7 cellular contexts compared by ENCODE assay signal in the genomic region with DNA sequence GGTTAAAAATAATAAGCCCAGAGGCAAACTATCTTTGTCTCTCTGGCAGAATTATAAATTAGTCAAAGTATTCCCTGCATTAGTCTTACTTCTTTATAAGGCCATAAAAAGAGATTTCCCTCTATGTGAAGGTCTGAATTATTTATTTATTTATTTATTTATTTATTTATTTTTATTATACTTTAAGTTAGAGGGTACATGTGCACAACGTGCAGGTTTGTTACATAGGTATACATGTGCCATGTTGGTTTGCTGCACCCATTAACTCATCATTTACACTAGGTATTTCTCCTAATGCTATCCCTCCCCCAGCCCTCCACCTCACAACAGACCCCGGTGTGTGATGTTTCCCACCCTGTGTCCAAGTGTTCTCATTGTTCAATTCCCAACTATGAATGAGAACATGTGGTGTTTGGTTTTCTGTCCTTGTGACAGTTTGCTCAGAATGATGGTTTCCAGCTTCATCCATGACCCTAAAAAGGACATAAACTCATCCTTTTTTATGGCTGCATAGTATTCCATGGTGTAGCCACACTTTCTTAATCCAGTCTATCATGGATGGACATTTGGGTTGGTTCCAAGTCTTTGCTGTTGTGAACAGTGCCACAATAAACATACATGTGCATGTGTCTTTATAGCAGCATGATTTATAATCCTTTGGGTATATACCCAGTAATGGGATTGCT. TPM values are rescaled to one million over a fixed set of nuclear protein-coding genes. Genes with fewer than 3 reads are reported as not detected.
DNase-seq lines count a peak whose midpoint lies in the region; ATAC-seq and TF ChIP-seq lines count a peak whose summit lies in the region.
"Not testable (repeated sequence)": the region's sequence is repeated elsewhere in the genome, so short reads cannot be mapped to it uniquely, and the experiment has no call there.

No MANE protein-coding gene starts in this region.

- WGBS in SK-N-SH (ENCODE audit: low lambda C conversion rate): 98% methylated on average over 2 of the region's 2 CpGs
- WGBS in gastroesophageal sphincter (ENCODE audit: low coverage in 1 of 2), 2 donors: 67% methylated on average over 2 of the region's 2 CpGs; no CpG with 5 or more reads in 1 of the 2 donors

- H3K9ac ChIP-seq in SK-N-SH: not testable (repeated sequence)

- TF ChIP-seq RAD21 in SK-N-SH (IDR thresholded peaks at IDR 0.05; ENCODE audit: low read length): not testable (repeated sequence)

- in situ Hi-C loops in brain microvascular endothelial cell (cut with HindIII; ENCODE audit: low pct_ligation_motif_present, low sequenced_read_pairs): not testable (repeated sequence)

- H2AFZ ChIP-seq in ACC112 (ENCODE audit: low read length, unreplicated experiment); SK-N-SH (ENCODE audit: low read depth); osteoblast (ENCODE audit: low read length): not testable (repeated sequence)

- not testable (repeated sequence) for H3K27me3 ChIP-seq in ACC112 (ENCODE audit: insufficient read depth, low read length); SK-N-SH (ENCODE audit: insufficient read depth); brain microvascular endothelial cell (replicated peaks); gastroesophageal sphincter; osteoblast (ENCODE audit: insufficient read depth, low read length); tibial artery

- H3K36me3 ChIP-seq in ACC112 (ENCODE audit: insufficient read depth, low read length); HEK293 (ENCODE audit: control insufficient read depth in 2 of 2, insufficient read depth in 1 of 2, low read length in 2 of 2); gastroesophageal sphincter; osteoblast (ENCODE audit: insufficient read depth, low read length); tibial artery: not testable (repeated sequence)
- peaks cover 0 to 13% of the 10 kb centered on the region in 2 experiments for H3K36me3 ChIP-seq in SK-N-SH (replicated peaks in 1 of 2; ENCODE audit: control insufficient read depth in 1 of 2, insufficient read depth in 2 of 2, low read length in 1 of 2)
- peaks cover 16% of the 10 kb centered on the region for H3K36me3 ChIP-seq in brain microvascular endothelial cell (replicated peaks)

- CTCF ChIA-PET in HEK293 (lab: Yijun Ruan, JAX); SK-N-SH (lab: Yijun Ruan, JAX): not testable (repeated sequence)

- not testable (repeated sequence) for ATAC-seq in gastroesophageal sphincter

- not testable (repeated sequence) for H3K4me3 ChIP-seq in ACC112 (ENCODE audit: low read depth, low read length); HEK293 (ENCODE audit: low read depth, low read length); SK-N-SH (ENCODE audit: low read depth in 2 of 2, low read length in 1 of 2); brain microvascular endothelial cell (ENCODE audit: low read depth, low read length); gastroesophageal sphincter; osteoblast (ENCODE audit: insufficient read depth, low read length); tibial artery

- not testable (repeated sequence) for TF ChIP-seq POLR2A in gastroesophageal sphincter (IDR thresholded peaks at IDR 0.05)

- H3K9me2 ChIP-seq in SK-N-SH: not testable (repeated sequence)

- not testable (repeated sequence) for H3K9me3 ChIP-seq in HEK293 (ENCODE audit: control insufficient read depth, insufficient read depth, low read depth, low read length); SK-N-SH; gastroesophageal sphincter; osteoblast (ENCODE audit: low read depth, low read length); tibial artery

- TF ChIP-seq CTCF in HEK293 (tag by site-specific recombination; IDR thresholded peaks at IDR 0.05); SK-N-SH (IDR thresholded peaks at IDR 0.05); brain microvascular endothelial cell (IDR thresholded peaks at IDR 0.05; ENCODE audit: low read depth, low read length, missing control alignments); gastroesophageal sphincter (IDR thresholded peaks at IDR 0.05); osteoblast (IDR thresholded peaks at IDR 0.05; ENCODE audit: extremely low read depth, low read depth, low read length); tibial artery (IDR thresholded peaks at IDR 0.05): not testable (repeated sequence)

- DNase-seq in SK-N-SH; brain microvascular endothelial cell; osteoblast (ENCODE audit: insufficient read length, low spot score, missing footprints); tibial artery: not testable (repeated sequence)

- POLR2A ChIA-PET in HEK293 (lab: Yijun Ruan, JAX); SK-N-SH (lab: Yijun Ruan, JAX): not testable (repeated sequence)

- not testable (repeated sequence) for H4K20me1 ChIP-seq in SK-N-SH (ENCODE audit: insufficient read depth)
- H4K20me1 ChIP-seq in osteoblast (ENCODE audit: insufficient read depth, low read length): peaks cover 30% of the 10 kb centered on the region

- H3K4me1 ChIP-seq in ACC112 (ENCODE audit: control insufficient read depth, insufficient read depth, low read length, unreplicated experiment) (peaks cover 46% of the 10 kb centered on the region), SK-N-SH (ENCODE audit: control insufficient read depth in 1 of 2, insufficient read depth in 2 of 2, low read depth in 1 of 2, low read length in 1 of 2) (peaks cover 30 to 41% of the 10 kb centered on the region in 2 experiments), gastroesophageal sphincter (peaks cover 3 to 45% (median 14%) of the 10 kb centered on the region in 3 donors), osteoblast (ENCODE audit: insufficient read depth, low read length) (peaks cover 44% of the 10 kb centered on the region), tibial artery (peaks cover 0 to 38% (median 23%) of the 10 kb centered on the region in 4 donors)
- not testable (repeated sequence) for H3K4me1 ChIP-seq in HEK293 (ENCODE audit: control insufficient read depth, insufficient read depth, low read length)

- H3K4me2 ChIP-seq in SK-N-SH; osteoblast (ENCODE audit: insufficient read depth, low read length): not testable (repeated sequence)

- intact Hi-C loops in tibial artery (cut with DNase I; ENCODE audit: low total_unique reads): not testable (repeated sequence)

- peaks cover 40% of the 10 kb centered on the region for H3F3A ChIP-seq in SK-N-SH (replicated peaks; ENCODE audit: insufficient read depth)

- not testable (repeated sequence) for TF ChIP-seq EP300 in SK-N-SH (IDR thresholded peaks at IDR 0.05; ENCODE audit: borderline replicate concordance in 1 of 2, low read depth in 1 of 2, low read length in 1 of 2); gastroesophageal sphincter (IDR thresholded peaks at IDR 0.05)

- H3K27ac ChIP-seq in ACC112 (ENCODE audit: low read depth, low read length): 0 out of 2 replicates have a peak overlapping the region, but pooled peaks have one; percentile 55
- H3K27ac ChIP-seq in HEK293 (ENCODE audit: extremely low read depth, low read depth, low read length): not testable (repeated sequence)
- H3K27ac ChIP-seq in SK-N-SH (ENCODE audit: low read depth in 2 of 2, low read length in 1 of 2): peak overlapping the region; percentile 69 to 99; a peak in 2 of 4 replicates
- H3K27ac ChIP-seq in brain microvascular endothelial cell: peak overlapping the region; percentile 31
- H3K27ac ChIP-seq in gastroesophageal sphincter: peak overlapping the region in 3 of 4 donors; percentile 47 to 84 (median 60)
- peak overlapping the region; percentile 47 for H3K27ac ChIP-seq in osteoblast (ENCODE audit: low read depth, low read length)
- H3K27ac ChIP-seq in tibial artery: peak overlapping the region; percentile 55 to 81

- H3K79me2 ChIP-seq in ACC112 (ENCODE audit: control insufficient read depth, insufficient read depth, low read length, unreplicated experiment): peaks cover 40% of the 10 kb centered on the region
- peaks cover 24% of the 10 kb centered on the region for H3K79me2 ChIP-seq in SK-N-SH (ENCODE audit: insufficient read depth)
- H3K79me2 ChIP-seq in osteoblast (ENCODE audit: insufficient read depth, low read length): peaks cover 40% of the 10 kb centered on the region

TF ChIP-seq in HEK293, 187 proteins besides CTCF, POLR2A, EP300 and RAD21 (continues in another document):
- TF ChIP-seq ZNF202 (tag by site-specific recombination; IDR thresholded peaks at IDR 0.05; ENCODE audit: borderline replicate concordance): 0 out of 2 replicates have a peak, but pooled peaks have one; percentile 24
- TF ChIP-seq ZNF560 (tag by site-specific recombination; IDR thresholded peaks at IDR 0.05; ENCODE audit: borderline replicate concordance): 0 out of 2 replicates have a peak, but pooled peaks have one; percentile 30
- peak; percentile 76 for TF ChIP-seq ZNF555 (tag by site-specific recombination; conservative IDR thresholded peaks at IDR 0.05)
- peak; percentile 74 for TF ChIP-seq ZNF146 (tag by site-specific recombination; IDR thresholded peaks at IDR 0.05)
- peak; percentile 32; the same call in 1 of the 2 replicates for TF ChIP-seq ZNF654 (tag by site-specific recombination; IDR thresholded peaks at IDR 0.05; ENCODE audit: low read depth)

RNA-seq across cellular contexts. Expression of gene SEC24D, which starts 58.8 kb away (rescaled TPM):
- polyA plus RNA-seq in SK-N-SH (2012; rRNA removed): 30.4 and 32.2 TPM in 2 replicates
- 44.4 and 51.4 TPM in 2 replicates for polyA plus RNA-seq in SK-N-SH (2012; cell fraction: cytosol; rRNA removed)
- polyA plus RNA-seq in SK-N-SH (2012; cell fraction: nucleus; rRNA removed): 28.7 and 75.4 TPM in 2 replicates
- total RNA-seq in gastroesophageal sphincter: 10 to 100 TPM; 29.3 to 40.9 (median 33.2) TPM
- 111 and 116 TPM in 2 replicates for total RNA-seq in osteoblast
